8 cellular contexts compared by ENCODE assay signal in genomic region chr17:13597723-13598347, GRCh38. TPM values are rescaled to one million over a fixed set of nuclear protein-coding genes. Genes with fewer than 3 reads are reported as not detected.
A peak's percentile ranks its signal among the peaks of the same experiment; 100 is the strongest.
DNase-seq lines count a peak whose midpoint lies in the region; ATAC-seq and TF ChIP-seq lines count a peak whose summit lies in the region.

No MANE protein-coding gene starts in this region.

- ATAC-seq in upper lobe of left lung (ENCODE audit: low FRiP score in 2 of 2) = no peak
- ATAC-seq in HG03135 (IDR thresholded peaks at IDR 0.05; ENCODE audit: unreplicated experiment) = no peak

- DNase-seq in EH (ENCODE audit: low read depth) (peak; percentile 65), astrocyte of the spinal cord (ENCODE audit: low read depth, low spot score) (peak; percentile 78), kidney tubule cell (ENCODE audit: low spot score) (peak; percentile 41), upper lobe of left lung (peak in 1 of 2 donors; percentile 39), NCI-H2196 (lab: John Stamatoyannopoulos, UW; ENCODE audit: unreplicated experiment) (no peak)

- no peak overlapping the region for H3K27ac ChIP-seq in 22Rv1
- H3K27ac ChIP-seq in OCI-LY3 (ENCODE audit: low read length) = no peak overlapping the region
- no peak overlapping the region for H3K27ac ChIP-seq in upper lobe of left lung

- no peaks in the 10 kb centered on the region for H3K79me2 ChIP-seq in OCI-LY3 (ENCODE audit: low read length)

- H3K4me1 ChIP-seq in OCI-LY3 (ENCODE audit: low read length) (no peaks in the 10 kb centered on the region), upper lobe of left lung (peaks cover 0 to 22% (median 18%) of the 10 kb centered on the region in 4 donors)

- TF ChIP-seq EP300 in upper lobe of left lung (IDR thresholded peaks at IDR 0.05) = no peak

- H3K4me3 ChIP-seq in OCI-LY3 (ENCODE audit: low read length) = no peak overlapping the region
- peak overlapping the region; percentile 86 for H3K4me3 ChIP-seq in astrocyte of the spinal cord (ENCODE audit: low read depth, low read length)
- H3K4me3 ChIP-seq in upper lobe of left lung = no peak overlapping the region

- WGBS in upper lobe of left lung, 2 donors = 14 to 23% methylated on average over 3 of the region's 3 CpGs

- H3K36me3 ChIP-seq in OCI-LY3 (replicated peaks; ENCODE audit: low read depth, low read length) (no peaks in the 10 kb centered on the region), upper lobe of left lung (no peaks in the 10 kb centered on the region)

- no peak overlapping the region for H2AFZ ChIP-seq in OCI-LY3 (ENCODE audit: low read depth, low read length)

- in situ Hi-C loops in astrocyte of the spinal cord (cut with HindIII; ENCODE audit: low sequenced_read_pairs) = no loop called here

- H3K27me3 ChIP-seq in OCI-LY3 (ENCODE audit: low read depth, low read length) (no peaks in the 10 kb centered on the region), upper lobe of left lung (peaks cover 0 to 22% (median 11%) of the 10 kb centered on the region in 4 donors)

- peak; percentile 76 for TF ChIP-seq CTCF in 22Rv1 (IDR thresholded peaks at IDR 0.05)
- TF ChIP-seq CTCF in OCI-LY3 (IDR thresholded peaks at IDR 0.05; ENCODE audit: low read depth, low read length) = peak; percentile 72
- TF ChIP-seq CTCF in astrocyte of the spinal cord (IDR thresholded peaks at IDR 0.05; ENCODE audit: low read depth, low read length) = peak; percentile 63
- TF ChIP-seq CTCF in upper lobe of left lung (IDR thresholded peaks at IDR 0.05) = peak in 4 of 6 experiments; percentile 18 to 66 (median 52)

- no peaks in the 10 kb centered on the region for H3K9me3 ChIP-seq in OCI-LY3 (ENCODE audit: insufficient read depth, low read length)
- no peaks in the 10 kb centered on the region for H3K9me3 ChIP-seq in upper lobe of left lung

- no peak for TF ChIP-seq POLR2A in upper lobe of left lung (IDR thresholded peaks at IDR 0.05)

- H4K20me1 ChIP-seq in OCI-LY3 (ENCODE audit: insufficient read depth, low read length) = no peaks in the 10 kb centered on the region

- no peak overlapping the region for H3K4me2 ChIP-seq in OCI-LY3 (ENCODE audit: low read length)

- H3K9ac ChIP-seq in OCI-LY3 (ENCODE audit: low read length) = no peak overlapping the region

RNA-seq across cellular contexts. Expression of gene HS3ST3A1, which starts 3.9 kb away (rescaled TPM):
- 10 to 100 TPM in 1 of 6 donors, 1 to 10 TPM in 5; 1.3 to 10.5 (median 2.2) TPM for total RNA-seq in upper lobe of left lung
